In genomic region chr11:34432822-34433221, GRCh38 we compare ENCODE assay signal across 12 cellular contexts.
"Had no signal": no experiment of that assay in that cellular context is flagged by ENCODE, and none has a peak within 500 bp of the region (broad histone marks: within the 10 kb centered on the region; RNA-seq: fewer than 3 reads in every experiment).

No MANE protein-coding gene starts in this region.

- H3K4me3 Mint-ChIP-seq: activated CD4-positive, alpha-beta T cell treated with anti-CD3 and anti-CD28 coated beads for 36 hours; neural progenitor cell had no signal

- H3K4me1 Mint-ChIP-seq: activated CD4-positive, alpha-beta T cell treated with anti-CD3 and anti-CD28 coated beads for 36 hours; neural progenitor cell had no signal

- DNase-seq: activated CD4-positive, alpha-beta T cell treated with anti-CD3 and anti-CD28 coated beads for 36 hours; activated CD8-positive, alpha-beta memory T cell treated with anti-CD3 and anti-CD28 coated beads for 24 hours; activated naive CD4-positive, alpha-beta T cell treated with Interleukin-2 at 50 U/mL for 16 hours; glutamatergic neuron; left cardiac atrium; midbrain; small intestine; thyroid gland; uterus; WERI-Rb-1 had no signal

- H3K36me3 Mint-ChIP-seq: neural progenitor cell had no signal

- H3K27ac Mint-ChIP-seq: activated CD4-positive, alpha-beta T cell treated with anti-CD3 and anti-CD28 coated beads for 36 hours; neural progenitor cell had no signal

- FAIRE-seq: astrocyte, small intestine had no signal

- H3K9me3 Mint-ChIP-seq: neural progenitor cell had no signal
